19 cellular contexts compared by ENCODE assay signal in the genomic region with DNA sequence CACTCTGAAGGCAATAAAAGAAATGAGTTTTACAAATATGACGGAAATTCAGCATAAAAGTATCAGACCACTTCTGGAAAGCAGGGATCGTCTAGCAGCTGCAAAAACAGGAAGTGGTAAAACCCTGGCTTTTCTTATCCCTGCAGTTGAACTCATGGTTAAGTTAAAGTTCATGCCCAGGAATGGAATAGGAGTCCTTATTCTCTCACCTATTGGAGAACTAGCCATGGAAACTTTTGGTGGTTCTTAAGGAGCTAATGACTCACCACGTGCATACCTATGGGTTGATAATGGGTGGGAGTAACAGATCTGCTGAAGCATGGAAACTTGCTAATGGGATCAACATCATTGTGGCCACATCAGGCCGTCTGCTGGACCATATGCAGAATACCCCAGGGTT.
DNase-seq lines count a peak whose midpoint lies in the region; FAIRE-seq and TF ChIP-seq lines count a peak whose summit lies in the region.
"Had no signal": no experiment of that assay in that cellular context is flagged by ENCODE, and none has a peak within 500 bp of the region (broad histone marks: within the 10 kb centered on the region; RNA-seq: fewer than 3 reads in every experiment).

No MANE protein-coding gene starts in this region.

- no peaks in the 10 kb centered on the region for H3K4me1 ChIP-seq in kidney (ENCODE audit: control insufficient read depth in 1 of 2, insufficient read depth in 1 of 2, low read depth in 1 of 2, low read length in 2 of 2)
- H3K4me1 ChIP-seq: esophagus muscularis mucosa had no signal

- TF ChIP-seq CTCF in astrocyte of the spinal cord (IDR thresholded peaks at IDR 0.05; ENCODE audit: low read depth, low read length) (no peak), kidney (IDR thresholded peaks at IDR 0.05; ENCODE audit: borderline replicate concordance, extremely low read depth, insufficient read depth) (no peak)

- intact Hi-C loops in kidney (cut with DNase I): no loop called here

- no peak overlapping the region for H3K4me3 ChIP-seq in astrocyte of the spinal cord (ENCODE audit: low read depth, low read length)
- no peak overlapping the region for H3K4me3 ChIP-seq in kidney (ENCODE audit: low read length in 2 of 2)
- H3K4me3 ChIP-seq: esophagus muscularis mucosa, ovary had no signal

- in situ Hi-C loops in astrocyte of the spinal cord (cut with HindIII; ENCODE audit: low sequenced_read_pairs): no loop called here

- no peak overlapping the region for H3K27ac ChIP-seq in kidney (ENCODE audit: low read depth in 2 of 2, low read length in 2 of 2)
- H3K27ac ChIP-seq: esophagus muscularis mucosa, KMS-11, ovary had no signal

- no peaks in the 10 kb centered on the region for H3K9me3 ChIP-seq in kidney (ENCODE audit: control insufficient read depth in 1 of 2, low read length in 2 of 2)
- H3K9me3 ChIP-seq: esophagus muscularis mucosa, ovary had no signal

- H3K36me3 ChIP-seq in kidney (ENCODE audit: control insufficient read depth in 1 of 2, insufficient read depth in 2 of 2, low read length in 2 of 2): no peaks in the 10 kb centered on the region
- H3K36me3 ChIP-seq: esophagus muscularis mucosa, ovary had no signal

- DNase-seq in ELR (ENCODE audit: low read depth): peak; percentile 18
- DNase-seq in MV-4-11 (lab: John Stamatoyannopoulos, UW): peak; percentile 69
- DNase-seq in astrocyte of the spinal cord (ENCODE audit: low read depth, low spot score): peak; percentile 79
- peak; percentile 63 for DNase-seq in myocyte (ENCODE audit: low read depth)
- DNase-seq in GOT3 (lab: John Stamatoyannopoulos, UW): no peak
- no peak for DNase-seq in T1000 (lab: John Stamatoyannopoulos, UW)
- DNase-seq in medulla oblongata (ENCODE audit: extremely low spot score): no peak
- DNase-seq in kidney: no peak
- DNase-seq: activated B cell treated with CpG ODN at 0.5 μM for 24 hours; activated CD8-positive, alpha-beta memory T cell treated with anti-CD3 and anti-CD28 coated beads for 24 hours; CD4-positive, alpha-beta T cell; NCI-H2227 treated with DMSO at 0.1 percent for 48 hours; ovary; stimulated activated CD4-positive, alpha-beta T cell treated with anti-CD3 and anti-CD28 coated beads, Interleukin-4, amount 100 ng/mL, for 24 hours; T-helper 17 cell had no signal

- FAIRE-seq in kidney (lab: Jason Lieb, UNC): no peak
- FAIRE-seq: H54, urothelium cell line had no signal

- no peak overlapping the region for H3K9ac ChIP-seq in kidney (ENCODE audit: low read length in 2 of 2)
- H3K9ac ChIP-seq: KMS-11 had no signal

Comparison
In these comparisons a context has a peak if more than half of its experiments do, and no peak if none do; other contexts are left out.
1. DNase-seq: peak in ELR (single experiment), MV-4-11 (single experiment), astrocyte of the spinal cord (single experiment) and myocyte (single experiment); none in GOT3 (single experiment), T1000 (single experiment), medulla oblongata (single experiment) and kidney (single experiment).